Comparison of ENCODE assay signal across 8 cellular contexts in genomic region chr19:12035220-12036172, GRCh38. TPM values are rescaled to one million over a fixed set of nuclear protein-coding genes. Genes with fewer than 3 reads are reported as not detected.
DNase-seq lines count a peak whose midpoint lies in the region; ATAC-seq, FAIRE-seq and TF ChIP-seq lines count a peak whose summit lies in the region.

ZNF433 (minus strand) TSS chr19:12035679; CDS start chr19:12035539, 140 bp downstream.

- H3K4me3 ChIP-seq in GM12864 (ENCODE audit: low read depth, low read length) = peak within 1 kb of the TSS; percentile 77
- H3K4me3 ChIP-seq in duodenal mucosa (ENCODE audit: low read depth in 1 of 2, low read length in 2 of 2) = peak within 1 kb of the TSS; percentile 84 to 85
- H3K4me3 ChIP-seq in HepG2 (replicated peaks in 1 of 3; ENCODE audit: insufficient read depth in 1 of 3, low read depth in 2 of 3, low read length in 3 of 3) = peak within 1 kb of the TSS; percentile 86 to 94 (median 89)

- H3K27ac ChIP-seq in duodenal mucosa (ENCODE audit: low read depth, low read length) = peak within 1 kb of the TSS; percentile 67
- peak within 1 kb of the TSS; percentile 81 for H3K27ac ChIP-seq in HepG2 (ENCODE audit: extremely low read length, insufficient read depth, low read length)

- H3K4me1 ChIP-seq in duodenal mucosa (ENCODE audit: control insufficient read depth in 1 of 2, insufficient read depth in 2 of 2, low read length in 2 of 2) (peaks cover 0 to 3% of the 10 kb centered on the region in 2 donors), HepG2 (ENCODE audit: insufficient read depth, low read length) (peaks cover 10% of the 10 kb centered on the region)

- WGBS in HepG2 (ENCODE audit: low lambda C conversion rate) = 8% methylated on average over 18 of the region's 68 CpGs

- peaks cover 18% of the 10 kb centered on the region for H3K36me3 Mint-ChIP-seq in activated CD4-positive, alpha-beta memory T cell treated with anti-CD3 and anti-CD28 coated beads, Interleukin-2, amount 10 ng/mL, durations not matched to agents 7 days and 5 days (ENCODE audit: low read depth)

- H4K20me1 ChIP-seq in HepG2 (ENCODE audit: insufficient read depth, low read length) = no peaks in the 10 kb centered on the region

- H3K36me3 ChIP-seq in duodenal mucosa (ENCODE audit: control insufficient read depth in 1 of 2, insufficient read depth in 2 of 2, low read length in 2 of 2) (no peaks in the 10 kb centered on the region), HepG2 (replicated peaks in 1 of 2; ENCODE audit: control insufficient read depth in 1 of 2, insufficient read depth in 2 of 2, low read length in 2 of 2) (no peaks in the 10 kb centered on the region)

- peaks cover 34% of the 10 kb centered on the region for H3K9me3 Mint-ChIP-seq in activated CD4-positive, alpha-beta memory T cell treated with anti-CD3 and anti-CD28 coated beads, Interleukin-2, amount 10 ng/mL, durations not matched to agents 7 days and 5 days

- H3K27me3 ChIP-seq in duodenal mucosa (ENCODE audit: control insufficient read depth in 1 of 2, insufficient read depth in 2 of 2, low read length in 2 of 2) (no peaks in the 10 kb centered on the region), HepG2 (ENCODE audit: control insufficient read depth in 1 of 2, insufficient read depth in 2 of 2, low read length in 2 of 2) (no peaks in the 10 kb centered on the region; a peak in 1 of 5 replicates)

- ATAC-seq in HG02870 (IDR thresholded peaks at IDR 0.05; ENCODE audit: unreplicated experiment) = peak; percentile 92
- ATAC-seq in HepG2 = peak; percentile 99
- ATAC-seq in GM21447 (IDR thresholded peaks at IDR 0.05; ENCODE audit: unreplicated experiment) = no peak

- peak; percentile 89 to 91 for TF ChIP-seq POLR2A in HepG2 (IDR thresholded peaks at IDR 0.05; ENCODE audit: insufficient read depth in 1 of 2, low read depth in 2 of 2, low read length in 2 of 2)

- no peak for TF ChIP-seq CTCF in GM12864 (IDR thresholded peaks at IDR 0.05; ENCODE audit: low read depth, low read length, missing control alignments)
- peak; percentile 37; the same call in 1 of the 2 replicates for TF ChIP-seq CTCF in HepG2 (CRISPR knock-in tag; IDR thresholded peaks at IDR 0.05)

- CTCF ChIA-PET in activated CD4-positive, alpha-beta memory T cell treated with anti-CD3 and anti-CD28 coated beads, Interleukin-2, amount 10 ng/mL, durations not matched to agents 7 days and 5 days (lab: Charles Lee) = no interaction called here
- CTCF ChIA-PET in HepG2 (lab: Yijun Ruan, JAX; ENCODE audit: low intra/inter-chr PET ratio, low total read pairs) = no interaction called here

- in situ Hi-C loops in HepG2 (cut with HindIII; ENCODE audit: extremely low pct_ligation_motif_present, low pct_unique_long_range_greater_than_20kb) = no loop called here

- POLR2A ChIA-PET in activated CD4-positive, alpha-beta memory T cell treated with anti-CD3 and anti-CD28 coated beads, Interleukin-2, amount 10 ng/mL, durations not matched to agents 7 days and 5 days (lab: Charles Lee) = interaction anchor here (0.6 kb wide), 1 partner anchor 16 kb away, joined by 3 read pairs; no protein-coding TSS in a partner anchor
- POLR2A ChIA-PET in HepG2 (lab: Yijun Ruan, JAX) = interaction anchor here (0.5 to 3.1 kb wide), 9 partner anchors 13 to 340 kb away, joined by 3 to 47 read pairs (median 4); partner anchors contain the start of genes ZNF563, ZNF69 and ZNF878

- H3K9ac ChIP-seq in duodenal mucosa (ENCODE audit: low read depth in 1 of 2, low read length in 2 of 2) (peak within 1 kb of the TSS; percentile 78 to 84), HepG2 (ENCODE audit: insufficient read depth, low read depth, low read length) (peak within 1 kb of the TSS; percentile 94)

- peaks cover 3% of the 10 kb centered on the region for H3K27me3 Mint-ChIP-seq in activated CD4-positive, alpha-beta memory T cell treated with anti-CD3 and anti-CD28 coated beads, Interleukin-2, amount 10 ng/mL, durations not matched to agents 7 days and 5 days

- no peak for TF ChIP-seq RAD21 in HepG2 (CRISPR knock-in tag; IDR thresholded peaks at IDR 0.05)

- peak within 1 kb of the TSS; percentile 94 for H2AFZ ChIP-seq in HepG2 (ENCODE audit: low read length)

- no peak within 1 kb of the TSS for H3K27ac Mint-ChIP-seq in activated CD4-positive, alpha-beta memory T cell treated with anti-CD3 and anti-CD28 coated beads, Interleukin-2, amount 10 ng/mL, durations not matched to agents 7 days and 5 days

- H3K4me2 ChIP-seq in HepG2 (ENCODE audit: low read depth, low read length) = peak within 1 kb of the TSS; percentile 97

- H3K9me3 ChIP-seq in duodenal mucosa (ENCODE audit: control insufficient read depth in 1 of 2, low read length in 2 of 2) (no peaks in the 10 kb centered on the region), HepG2 (ENCODE audit: low read length) (no peaks in the 10 kb centered on the region)

- DNase-seq in GM12864 (ENCODE audit: low read depth) (no peak), NCI-H526 (lab: John Stamatoyannopoulos, UW) (peak; percentile 79 to 96), HepG2 (ENCODE audit: low spot score) (peak; percentile 84)
- DNase-seq in activated CD4-positive, alpha-beta memory T cell treated with anti-CD3 and anti-CD28 coated beads, Interleukin-2, amount 10 ng/mL, durations not matched to agents 7 days and 5 days = peak; percentile 41
- peak; percentile 82 to 87 for DNase-seq in stimulated activated CD4-positive, alpha-beta T cell treated with anti-CD3 and anti-CD28 coated beads, Interleukin-2, amount 100 ng/mL, for 24 hours

- no peak for TF ChIP-seq EP300 in HepG2 (IDR thresholded peaks at IDR 0.05; ENCODE audit: low read depth in 2 of 2, low read length in 2 of 2)
- no peak for TF ChIP-seq EP300 in HepG2 (CRISPR knock-in tag; IDR thresholded peaks at IDR 0.05; ENCODE audit: borderline replicate concordance)

- peak within 1 kb of the TSS; percentile 54 for H3K4me3 Mint-ChIP-seq in activated CD4-positive, alpha-beta memory T cell treated with anti-CD3 and anti-CD28 coated beads, Interleukin-2, amount 10 ng/mL, durations not matched to agents 7 days and 5 days

- no TSS peak for BruUV-seq in HepG2 (replicated peaks; lab: Mats Ljungman, UMichigan)

- H3K4me1 Mint-ChIP-seq in activated CD4-positive, alpha-beta memory T cell treated with anti-CD3 and anti-CD28 coated beads, Interleukin-2, amount 10 ng/mL, durations not matched to agents 7 days and 5 days = peaks cover 5% of the 10 kb centered on the region

- H3K79me2 ChIP-seq in HepG2 (ENCODE audit: insufficient read depth, low read length) = peaks cover 7% of the 10 kb centered on the region

- intact Hi-C loops in HepG2 (cut with micrococcal nuclease; ENCODE audit: unreplicated experiment) = no loop called here

- peak; percentile 80 for FAIRE-seq in HepG2 (lab: Jason Lieb, UNC)

TF ChIP-seq in HepG2, 621 proteins besides CTCF, POLR2A, EP300 and RAD21 (continues in another document):
- no peak for TF ChIP-seq CBX5 (CRISPR knock-in tag; IDR thresholded peaks at IDR 0.05; ENCODE audit: borderline replicate concordance)
- no peak for TF ChIP-seq NCOA5 (CRISPR knock-in tag; IDR thresholded peaks at IDR 0.05)
- no peak for TF ChIP-seq CREB1 (IDR thresholded peaks at IDR 0.05)
- no peak for TF ChIP-seq CREB1 (CRISPR knock-in tag; IDR thresholded peaks at IDR 0.05)
- no peak; the same call in 1 of the 2 replicates for TF ChIP-seq ZSCAN31 (CRISPR knock-in tag; IDR thresholded peaks at IDR 0.05; ENCODE audit: low read depth)
- TF ChIP-seq NONO (IDR thresholded peaks at IDR 0.05) = no peak
- TF ChIP-seq NONO (CRISPR knock-in tag; conservative IDR thresholded peaks at IDR 0.05) = peak; percentile 80; the same call in 1 of the 2 replicates
- TF ChIP-seq SRF (IDR thresholded peaks at IDR 0.05; ENCODE audit: low read depth, low read length) = no peak
- TF ChIP-seq ZBTB20 (CRISPR knock-in tag; IDR thresholded peaks at IDR 0.05; ENCODE audit: borderline replicate concordance, low read depth) = no peak; the same call in 1 of the 2 replicates
- 0 out of 2 replicates have a peak, but pooled peaks have one; percentile 11 for TF ChIP-seq ISL2 (CRISPR knock-in tag; IDR thresholded peaks at IDR 0.05)
- TF ChIP-seq ZNF263 (CRISPR knock-in tag; IDR thresholded peaks at IDR 0.05) = peak; percentile 46
- peak; percentile 79; the same call in 1 of the 2 replicates for TF ChIP-seq ZNF598 (CRISPR knock-in tag; IDR thresholded peaks at IDR 0.05; ENCODE audit: borderline replicate concordance)
- TF ChIP-seq NFRKB (IDR thresholded peaks at IDR 0.05) = no peak
- no peak for TF ChIP-seq SMAD9 (CRISPR knock-in tag; IDR thresholded peaks at IDR 0.05)

RNA-seq across cellular contexts. Expression of gene ZNF433, which starts in this region (rescaled TPM):
- under 1 TPM in 1 of 2 experiments, not detected in 1; 0.25 TPM for total RNA-seq in activated CD4-positive, alpha-beta memory T cell treated with anti-CD3 and anti-CD28 coated beads, Interleukin-2, amount 10 ng/mL, durations not matched to agents 7 days and 5 days
- 4.9 and 5.8 TPM in 2 replicates for total RNA-seq in HepG2 (2016; rRNA removed; fragmentation: Illumina TruSeq; extraction: Trizol)
- 0.44 and 1.4 TPM in 2 replicates for total RNA-seq in HepG2 (2016; cell fraction: cytosol; rRNA removed; fragmentation: Illumina TruSeq; extraction: Trizol; ENCODE audit: low read depth)
- total RNA-seq in HepG2 (2016; cell fraction: insoluble cytoplasmic fraction; rRNA removed; fragmentation: Illumina TruSeq; extraction: Trizol) = 4.8 and 7.4 TPM in 2 replicates
- 1.4 and 2.8 TPM in 2 replicates for total RNA-seq in HepG2 (2016; cell fraction: membrane; rRNA removed; fragmentation: Illumina TruSeq; extraction: Trizol)
- 5.2 and 5.6 TPM in 2 replicates for total RNA-seq in HepG2 (2016; cell fraction: nucleus; rRNA removed; fragmentation: Illumina TruSeq; extraction: Trizol)
- 1.4 and 1.8 TPM in 2 replicates for polyA plus RNA-seq in HepG2 (2011; rRNA removed)
- 0.82 and 1.2 TPM in 2 replicates for polyA plus RNA-seq in HepG2 (2011; cell fraction: cytosol; rRNA removed)
- polyA plus RNA-seq in HepG2 (2011; cell fraction: nucleus; rRNA removed) = 1.5 and 1.9 TPM in 2 replicates
- 2.0 and 2.4 TPM in 2 replicates for polyA plus RNA-seq in HepG2 (2012)
- 0.45 and 0.66 TPM in 2 replicates for polyA plus RNA-seq in HepG2 (2016; cell fraction: cytosol; fragmentation: Illumina TruSeq; extraction: Trizol; ENCODE audit: low read depth)
- polyA plus RNA-seq in HepG2 (2016; cell fraction: insoluble cytoplasmic fraction; fragmentation: Illumina TruSeq; extraction: Trizol; ENCODE audit: low read depth) = 4.0 and 5.4 TPM in 2 replicates
- polyA plus RNA-seq in HepG2 (2016; cell fraction: membrane; fragmentation: Illumina TruSeq; extraction: Trizol; ENCODE audit: low read depth) = 0.43 and 0.81 TPM in 2 replicates
- polyA plus RNA-seq in HepG2 (2016; cell fraction: nucleus; fragmentation: Illumina TruSeq; extraction: Trizol; ENCODE audit: insufficient read depth, low read depth) = 13.0 and 14.6 TPM in 2 replicates
- 1.7 TPM in 1 of 2 replicates, not detected in the other for polyA minus RNA-seq in HepG2 (2011; rRNA and poly(A)+ RNA removed; ENCODE audit: low replicate concordance)
- 1.2 and 2.0 TPM in 2 replicates for polyA minus RNA-seq in HepG2 (2011; cell fraction: cytosol; rRNA and poly(A)+ RNA removed)
- 5.8 and 7.9 TPM in 2 replicates for polyA minus RNA-seq in HepG2 (2011; cell fraction: nucleus; rRNA and poly(A)+ RNA removed)

Comparison
In these comparisons a context has a peak if more than half of its experiments do, and no peak if none do; other contexts are left out.
1. Peak in DNase-seq in activated CD4-positive, alpha-beta memory T cell treated with anti-CD3 and anti-CD28 coated beads, Interleukin-2, amount 10 ng/mL, durations not matched to agents 7 days and 5 days; RNA of the gene not detected or under 1 TPM.